18 cellular contexts compared by ENCODE assay signal in the genomic region with DNA sequence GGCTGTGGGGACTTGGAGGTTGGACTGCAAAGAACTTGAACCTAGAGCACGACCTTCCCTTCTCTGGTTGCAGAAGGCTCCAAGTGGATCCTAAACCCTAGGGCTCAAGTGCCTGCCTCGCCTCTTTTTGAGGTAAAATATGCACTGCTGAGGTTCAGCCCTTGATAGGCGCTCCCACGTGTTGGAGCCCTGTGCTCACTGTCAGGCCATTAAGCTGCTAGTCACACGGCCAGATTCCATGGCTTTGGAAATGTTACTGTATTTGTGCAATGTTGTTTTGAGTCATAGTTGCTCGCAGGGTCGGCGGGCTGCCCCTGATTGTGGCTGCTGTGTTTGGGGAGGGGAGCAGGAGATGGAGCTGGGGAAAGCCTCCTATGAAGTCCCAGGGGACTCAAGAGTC.
"Had no signal": no experiment of that assay in that cellular context is flagged by ENCODE, and none has a peak within 500 bp of the region (broad histone marks: within the 10 kb centered on the region; RNA-seq: fewer than 3 reads in every experiment).

No MANE protein-coding gene starts in this region.

- H3K4me2 ChIP-seq: hepatocyte had no signal

- H3K9me3 ChIP-seq: body of pancreas, pancreas, spleen had no signal

- H3K4me3 ChIP-seq: body of pancreas, hepatocyte, pancreas, spleen had no signal

- H3K36me3 ChIP-seq: pancreas, spleen had no signal

- H2AFZ ChIP-seq: hepatocyte had no signal

- H3K27ac ChIP-seq: body of pancreas, hepatocyte, pancreas, spleen had no signal

- H3K4me1 ChIP-seq: body of pancreas, pancreas had no signal

- H3K27me3 ChIP-seq: body of pancreas, pancreas had no signal

- DNase-seq: activated CD4-positive, alpha-beta T cell treated with anti-CD3 and anti-CD28 coated beads, Interleukin-2, amount 10 ng/mL, durations not matched to agents 24 days and 14 days; activated CD8-positive, alpha-beta T cell treated with anti-CD3 and anti-CD28 coated beads for 36 hours; activated naive CD4-positive, alpha-beta T cell; activated naive CD8-positive, alpha-beta T cell treated with anti-CD3 and anti-CD28 coated beads for 36 hours; activated T-cell treated with anti-CD3 and anti-CD28 coated beads, Interleukin-2, amount 50 U/mL, for 1 hour; amygdala; body of pancreas; central memory CD4-positive, alpha-beta T cell; mesendoderm; naive thymus-derived CD4-positive, alpha-beta T cell; spleen; stimulated activated CD4-positive, alpha-beta T cell treated with anti-CD3 and anti-CD28 coated beads, Interleukin-4, amount 100 ng/mL, for 4 hours; stimulated activated naive B cell treated with anti-CD40 and anti-IgM and Interleukin-4, amounts not matched to agents 10 μg/mL and 1 μg/mL and 100 μg/mL, for 72 hours had no signal

- FAIRE-seq: colon, pancreas had no signal

- ATAC-seq: activated CD8-positive, alpha-beta T cell treated with anti-CD3 and anti-CD28 coated beads for 36 hours; activated T-helper 17 cell treated with anti-CD3 and anti-CD28 coated beads, Interleukin-2, amount 50 U/mL, for 72 hours; body of pancreas; naive thymus-derived CD4-positive, alpha-beta T cell; pancreas; sciatic nerve; stimulated activated naive B cell treated with anti-CD40 and anti-IgM and Interleukin-4, amounts not matched to agents 10 μg/mL and 1 μg/mL and 100 μg/mL, for 72 hours had no signal
